24 cellular contexts compared by ENCODE assay signal in the genomic region with DNA sequence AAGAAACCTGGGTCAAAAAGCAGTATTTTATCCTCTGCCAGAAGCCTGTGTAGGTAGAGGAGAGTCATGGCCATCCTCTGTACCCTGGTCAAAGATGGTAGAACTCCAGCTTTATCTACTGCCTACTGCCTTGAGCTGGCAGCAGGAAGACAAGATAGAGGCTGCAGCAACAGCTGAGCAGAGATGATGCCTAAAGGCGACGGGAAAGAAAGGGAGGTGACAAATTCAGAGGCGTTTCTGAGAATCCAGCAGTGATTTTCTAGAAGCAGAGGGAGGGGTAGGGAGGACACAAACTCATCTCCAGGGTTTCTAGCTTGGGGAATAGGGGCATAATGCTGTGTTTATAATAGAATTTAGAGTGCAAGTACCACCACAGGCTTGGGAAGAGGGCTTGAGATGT. TPM values are rescaled to one million over a fixed set of nuclear protein-coding genes. Genes with fewer than 3 reads are reported as not detected.
"Had no signal": no experiment of that assay in that cellular context is flagged by ENCODE, and none has a peak within 500 bp of the region (broad histone marks: within the 10 kb centered on the region; RNA-seq: fewer than 3 reads in every experiment).

No MANE protein-coding gene starts in this region.

- DNase-seq: activated CD4-positive, alpha-beta memory T cell treated with anti-CD3 and anti-CD28 coated beads, Interleukin-2, amount 10 ng/mL, durations not matched to agents 7 days and 5 days; activated CD4-positive, alpha-beta T cell treated with anti-CD3 and anti-CD28 coated beads for 48 hours; activated CD4-positive, CD25-positive, alpha-beta regulatory T cell; activated gamma-delta T cell; amniotic stem cell; effector memory CD4-positive, alpha-beta T cell; glutamatergic neuron; immature natural killer cell; left lung; naive thymus-derived CD8-positive, alpha-beta T cell; retina; stimulated activated CD4-positive, alpha-beta T cell treated with anti-CD3 and anti-CD28 coated beads, Interleukin-4, amount 100 ng/mL, for 24 hours; stimulated activated naive CD8-positive, alpha-beta T cell treated with anti-CD3 and anti-CD28 coated beads, Interleukin-15, Interleukin-2, amounts not matched to agents 100 U/mL and 50 U/mL, for 24 hours; T-helper 9 cell; thyroid gland; upper lobe of right lung had no signal

- H3K4me3 Mint-ChIP-seq: activated CD4-positive, alpha-beta memory T cell treated with anti-CD3 and anti-CD28 coated beads, Interleukin-2, amount 10 ng/mL, durations not matched to agents 7 days and 5 days; activated T-helper 1 cell treated with anti-CD3 and anti-CD28 coated beads, Interleukin-12 subunit alpha, Interleukin-12 subunit beta, Interleukin-2, Interleukin-4 antibody, amounts not matched to agents 30 ng/mL and 10 ng/mL and 1 ng/mL, durations not matched to agents 14 hours and 24 hours and 36 hours; immature natural killer cell; naive thymus-derived CD8-positive, alpha-beta T cell had no signal

- H3K27me3 Mint-ChIP-seq: naive thymus-derived CD8-positive, alpha-beta T cell; progenitor cell of endocrine pancreas had no signal

- FAIRE-seq: endothelial cell of umbilical vein, frontal cortex had no signal

- H3K27ac Mint-ChIP-seq: activated CD4-positive, alpha-beta memory T cell treated with anti-CD3 and anti-CD28 coated beads, Interleukin-2, amount 10 ng/mL, durations not matched to agents 7 days and 5 days; activated T-helper 1 cell treated with anti-CD3 and anti-CD28 coated beads, Interleukin-12 subunit alpha, Interleukin-12 subunit beta, Interleukin-2, Interleukin-4 antibody, amounts not matched to agents 30 ng/mL and 10 ng/mL and 1 ng/mL, durations not matched to agents 14 hours and 24 hours and 36 hours; immature natural killer cell; progenitor cell of endocrine pancreas had no signal

- H3K9me3 Mint-ChIP-seq: activated CD4-positive, alpha-beta memory T cell treated with anti-CD3 and anti-CD28 coated beads, Interleukin-2, amount 10 ng/mL, durations not matched to agents 7 days and 5 days; activated naive CD4-positive, alpha-beta T cell treated with anti-CD3 and anti-CD28 coated beads, Interleukin-2, amount 50 U/mL, for 72 hours; activated T-helper 1 cell treated with anti-CD3 and anti-CD28 coated beads, Interleukin-12 subunit alpha, Interleukin-12 subunit beta, Interleukin-2, Interleukin-4 antibody, amounts not matched to agents 30 ng/mL and 10 ng/mL and 1 ng/mL, durations not matched to agents 14 hours and 24 hours and 36 hours; immature natural killer cell; naive thymus-derived CD8-positive, alpha-beta T cell had no signal

- H3K36me3 Mint-ChIP-seq: activated naive CD4-positive, alpha-beta T cell treated with anti-CD3 and anti-CD28 coated beads, Interleukin-2, amount 50 U/mL, for 72 hours had no signal

RNA-seq across cellular contexts. Expression of a gene that starts 23.2 kb away (rescaled TPM):
- total RNA-seq: activated T-helper 1 cell treated with anti-CD3 and anti-CD28 coated beads, Interleukin-12 subunit alpha, Interleukin-12 subunit beta, Interleukin-2, Interleukin-4 antibody, amounts not matched to agents 30 ng/mL and 10 ng/mL and 1 ng/mL, durations not matched to agents 14 hours and 24 hours and 36 hours; cardiac muscle cell; chondrocyte; endothelial cell of umbilical vein; frontal cortex; kidney epithelial cell; left lung; upper lobe of right lung had no signal
